9 cellular contexts compared by ENCODE assay signal in the genomic region with DNA sequence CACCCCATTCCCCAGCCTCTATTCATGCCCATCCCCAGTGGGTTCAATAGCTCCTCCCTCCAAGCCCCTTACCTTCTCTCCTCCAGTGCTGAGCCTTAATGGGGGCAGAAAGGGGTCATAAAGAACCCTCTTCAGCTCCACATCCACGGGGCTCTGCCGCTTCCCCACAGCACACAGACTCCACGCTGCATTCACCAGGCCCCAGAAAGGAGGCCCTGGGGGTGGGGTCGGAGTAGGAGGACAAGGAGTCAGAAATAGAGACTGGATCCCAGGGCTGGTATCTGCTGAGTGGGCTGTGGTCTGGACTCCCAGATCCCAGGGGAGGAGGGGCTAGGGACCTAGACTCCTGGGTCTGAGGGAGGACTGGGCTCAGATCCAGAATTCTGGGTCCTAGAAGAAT. TPM values are rescaled to one million over a fixed set of nuclear protein-coding genes. Genes with fewer than 3 reads are reported as not detected.
DNase-seq lines count a peak whose midpoint lies in the region; ATAC-seq, FAIRE-seq and TF ChIP-seq lines count a peak whose summit lies in the region.
"Had no signal": no experiment of that assay in that cellular context is flagged by ENCODE, and none has a peak within 500 bp of the region (broad histone marks: within the 10 kb centered on the region; RNA-seq: fewer than 3 reads in every experiment).

No MANE protein-coding gene starts in this region.

- peaks cover 19% of the 10 kb centered on the region for H3K4me1 Mint-ChIP-seq in type B pancreatic cell (ENCODE audit: unreplicated experiment)

- H3K27me3 Mint-ChIP-seq in type B pancreatic cell = no peaks in the 10 kb centered on the region

- no peak for TF ChIP-seq RAD21 in HepG2 (CRISPR knock-in tag; IDR thresholded peaks at IDR 0.05)

- H3K4me1 ChIP-seq in HepG2 (ENCODE audit: insufficient read depth, low read length) (peaks cover 22% of the 10 kb centered on the region), right lobe of liver (peaks cover 0 to 7% (median 3%) of the 10 kb centered on the region in 4 donors), iPS-18a (ENCODE audit: control insufficient read depth, low read depth, low read length) (peaks cover 9% of the 10 kb centered on the region)

- CTCF ChIA-PET in HepG2 (lab: Yijun Ruan, JAX; ENCODE audit: low intra/inter-chr PET ratio, low total read pairs) = no interaction called here

- TF ChIP-seq POLR2A in HepG2 (IDR thresholded peaks at IDR 0.05; ENCODE audit: insufficient read depth in 1 of 2, low read depth in 2 of 2, low read length in 2 of 2) = no peak
- no peak for TF ChIP-seq POLR2A in right lobe of liver (IDR thresholded peaks at IDR 0.05)
- TF ChIP-seq POLR2A in lower leg skin (IDR thresholded peaks at IDR 0.05) = no peak

- DNase-seq in HepG2 (ENCODE audit: low spot score) = no peak
- no peak for DNase-seq in right lobe of liver
- DNase-seq in type B pancreatic cell (ENCODE audit: extremely low spot score, unreplicated experiment) = no peak
- DNase-seq in lower leg skin (ENCODE audit: low spot score in 2 of 2) = no peak
- DNase-seq: islet precursor cell had no signal

- no peak overlapping the region for H3K9ac ChIP-seq in HepG2 (ENCODE audit: insufficient read depth, low read depth, low read length)
- peak overlapping the region; percentile 65 for H3K9ac ChIP-seq in iPS-18a (ENCODE audit: low read length)

- 71% methylated on average over 4 of the region's 4 CpGs for WGBS in HepG2 (ENCODE audit: low lambda C conversion rate)
- WGBS in right lobe of liver (ENCODE audit: insufficient coverage, low coverage, low lambda C conversion rate, missing lambda C conversion rate) = 76% methylated on average over 3 of the region's 4 CpGs
- 60 to 78% methylated on average over 4 of the region's 4 CpGs for WGBS in lower leg skin, 2 donors

- H3K9me3 Mint-ChIP-seq in type B pancreatic cell = no peaks in the 10 kb centered on the region
- H3K9me3 Mint-ChIP-seq: activated T-cell treated with anti-CD3 and anti-CD28 coated beads, Interleukin-2, amount 50 U/mL, for 4 hours had no signal

- intact Hi-C loops in HepG2 (cut with micrococcal nuclease; ENCODE audit: unreplicated experiment) (no loop called here), right lobe of liver (cut with DNase I) (no loop called here), lower leg skin (cut with DNase I; ENCODE audit: low total_unique reads) (loop anchor here (10.0 kb wide), 2 partner anchors 140 to 190 kb away; a partner anchor contains a TSS)

- no peaks in the 10 kb centered on the region for H3K79me2 ChIP-seq in HepG2 (ENCODE audit: insufficient read depth, low read length)

- H3K27me3 ChIP-seq in HepG2 (ENCODE audit: control insufficient read depth in 1 of 2, insufficient read depth in 2 of 2, low read length in 2 of 2) (peaks cover 1 to 4% of the 10 kb centered on the region in 2 experiments; a peak in 4 of 5 replicates), right lobe of liver (no peaks in the 10 kb centered on the region), iPS-18a (ENCODE audit: control insufficient read depth, insufficient read depth, low read length) (no peaks in the 10 kb centered on the region)

- POLR2A ChIA-PET in HepG2 (lab: Yijun Ruan, JAX) = interaction anchor here (1.5 to 3.4 kb wide), 3 partner anchors 10 to 125 kb away, joined by 4 to 16 read pairs (median 5); no protein-coding TSS in a partner anchor

- peak overlapping the region; percentile 50 for H3K27ac Mint-ChIP-seq in type B pancreatic cell

- no peak for TF ChIP-seq CTCF in HepG2 (CRISPR knock-in tag; IDR thresholded peaks at IDR 0.05)
- no peak for TF ChIP-seq CTCF in right lobe of liver (IDR thresholded peaks at IDR 0.05)
- TF ChIP-seq CTCF in type B pancreatic cell (conservative IDR thresholded peaks at IDR 0.05) = no peak
- TF ChIP-seq CTCF in lower leg skin (IDR thresholded peaks at IDR 0.05) = no peak

- no peak overlapping the region for H3K4me3 ChIP-seq in HepG2 (replicated peaks in 1 of 3; ENCODE audit: insufficient read depth in 1 of 3, low read depth in 2 of 3, low read length in 3 of 3)
- no peak overlapping the region for H3K4me3 ChIP-seq in right lobe of liver
- peak overlapping the region; percentile 76 for H3K4me3 ChIP-seq in iPS-18a (ENCODE audit: low read length)
- H3K4me3 ChIP-seq in lower leg skin (ENCODE audit: low read depth, poor library complexity, severe bottlenecking) = no peak overlapping the region

- H3K27ac ChIP-seq in HepG2 (ENCODE audit: extremely low read length, insufficient read depth, low read length) (no peak overlapping the region), right lobe of liver (no peak overlapping the region), iPS-18a (ENCODE audit: low read length) (peak overlapping the region; percentile 67)

- no peaks in the 10 kb centered on the region for H3K36me3 Mint-ChIP-seq in type B pancreatic cell

- no peak for ATAC-seq in HepG2
- no peak for ATAC-seq in right lobe of liver
- no peak for ATAC-seq in HG03095 (IDR thresholded peaks at IDR 0.05; ENCODE audit: unreplicated experiment)

- no peak for TF ChIP-seq EP300 in HepG2 (IDR thresholded peaks at IDR 0.05; ENCODE audit: low read depth in 2 of 2, low read length in 2 of 2)
- TF ChIP-seq EP300 in HepG2 (CRISPR knock-in tag; IDR thresholded peaks at IDR 0.05; ENCODE audit: borderline replicate concordance) = no peak

- no peak overlapping the region for H2AFZ ChIP-seq in HepG2 (ENCODE audit: low read length)

- H3K36me3 ChIP-seq in HepG2 (replicated peaks in 1 of 2; ENCODE audit: control insufficient read depth in 1 of 2, insufficient read depth in 2 of 2, low read length in 2 of 2) (no peaks in the 10 kb centered on the region), right lobe of liver (no peaks in the 10 kb centered on the region), iPS-18a (ENCODE audit: control insufficient read depth, low read depth, low read length) (peaks cover 3% of the 10 kb centered on the region)

- H4K20me1 ChIP-seq in HepG2 (ENCODE audit: insufficient read depth, low read length) = no peaks in the 10 kb centered on the region

- no peaks in the 10 kb centered on the region for H3K9me3 ChIP-seq in HepG2 (ENCODE audit: low read length)
- H3K9me3 ChIP-seq in right lobe of liver = no peaks in the 10 kb centered on the region
- H3K9me3 ChIP-seq in iPS-18a (ENCODE audit: control insufficient read depth, low read depth, low read length) = no peaks in the 10 kb centered on the region

- no TSS peak for BruUV-seq in HepG2 (replicated peaks; lab: Mats Ljungman, UMichigan)

- peak overlapping the region; percentile 97 for H3K4me3 Mint-ChIP-seq in type B pancreatic cell

- in situ Hi-C loops in HepG2 (cut with HindIII; ENCODE audit: extremely low pct_ligation_motif_present, low pct_unique_long_range_greater_than_20kb) = no loop called here

- no peak for FAIRE-seq in HepG2 (lab: Jason Lieb, UNC)
- FAIRE-seq: small intestine had no signal

- H3K4me2 ChIP-seq in HepG2 (ENCODE audit: low read depth, low read length) = no peak overlapping the region

RNA-seq across cellular contexts. Expression of a gene that starts 1.6 kb away (rescaled TPM):
- total RNA-seq in HepG2 (2016; rRNA removed; fragmentation: Illumina TruSeq; extraction: Trizol) (0.24 and 0.58 TPM in 2 replicates), right lobe of liver (1 to 10 TPM in 2 of 6 experiments, under 1 TPM in 4; 0.25 to 2.0 (median 0.54) TPM), type B pancreatic cell (ENCODE audit: low replicate concordance) (13.8 and 43.3 TPM in 2 replicates), lower leg skin (10 to 100 TPM in 3 of 4 donors, 1 to 10 TPM in 1; 7.3 to 37.5 (median 10.3) TPM)
- 0.79 and 0.91 TPM in 2 replicates for total RNA-seq in HepG2 (2016; cell fraction: cytosol; rRNA removed; fragmentation: Illumina TruSeq; extraction: Trizol; ENCODE audit: low read depth)
- 0.48 TPM in 1 of 2 replicates, not detected in the other for total RNA-seq in HepG2 (2016; cell fraction: insoluble cytoplasmic fraction; rRNA removed; fragmentation: Illumina TruSeq; extraction: Trizol)
- 0.38 and 0.62 TPM in 2 replicates for total RNA-seq in HepG2 (2016; cell fraction: membrane; rRNA removed; fragmentation: Illumina TruSeq; extraction: Trizol)
- total RNA-seq in HepG2 (2016; cell fraction: nucleus; rRNA removed; fragmentation: Illumina TruSeq; extraction: Trizol) = not detected in 2 replicates
- polyA plus RNA-seq in HepG2 (2011; rRNA removed) = 0.41 and 1.4 TPM in 2 replicates
- polyA plus RNA-seq in HepG2 (2011; cell fraction: cytosol; rRNA removed) = 0.36 and 0.54 TPM in 2 replicates
- polyA plus RNA-seq in HepG2 (2011; cell fraction: nucleus; rRNA removed) = 0.45 and 0.48 TPM in 2 replicates
- polyA plus RNA-seq in HepG2 (2012) = 1.5 and 2.9 TPM in 2 replicates
- polyA plus RNA-seq in HepG2 (2016; cell fraction: cytosol; fragmentation: Illumina TruSeq; extraction: Trizol; ENCODE audit: low read depth) = 0.82 and 1.7 TPM in 2 replicates
- 0.37 and 0.38 TPM in 2 replicates for polyA plus RNA-seq in HepG2 (2016; cell fraction: insoluble cytoplasmic fraction; fragmentation: Illumina TruSeq; extraction: Trizol; ENCODE audit: low read depth)
- 0.62 and 2.1 TPM in 2 replicates for polyA plus RNA-seq in HepG2 (2016; cell fraction: membrane; fragmentation: Illumina TruSeq; extraction: Trizol; ENCODE audit: low read depth)
- polyA plus RNA-seq in HepG2 (2016; cell fraction: nucleus; fragmentation: Illumina TruSeq; extraction: Trizol; ENCODE audit: insufficient read depth, low read depth) = 0.72 and 1.3 TPM in 2 replicates
- polyA minus RNA-seq in HepG2 (2011; rRNA and poly(A)+ RNA removed; ENCODE audit: low replicate concordance) = 0.08 and 3.7 TPM in 2 replicates
- polyA minus RNA-seq in HepG2 (2011; cell fraction: cytosol; rRNA and poly(A)+ RNA removed) = not detected in 2 replicates
- polyA minus RNA-seq in HepG2 (2011; cell fraction: nucleus; rRNA and poly(A)+ RNA removed) = not detected in 2 replicates

RNA-seq across cellular contexts. Expression of a gene that starts 7.2 kb away (rescaled TPM):
- total RNA-seq in HepG2 (2016; rRNA removed; fragmentation: Illumina TruSeq; extraction: Trizol) (5.5 and 5.8 TPM in 2 replicates), right lobe of liver (10 to 100 TPM in 2 of 6 experiments, 1 to 10 TPM in 4; 1.8 to 11.6 (median 3.3) TPM), type B pancreatic cell (ENCODE audit: low replicate concordance) (24.5 and 31.5 TPM in 2 replicates), lower leg skin (10 to 100 TPM; 21.1 to 41.6 (median 24.8) TPM)
- 2.6 and 4.6 TPM in 2 replicates for total RNA-seq in HepG2 (2016; cell fraction: cytosol; rRNA removed; fragmentation: Illumina TruSeq; extraction: Trizol; ENCODE audit: low read depth)
- 2.5 and 6.3 TPM in 2 replicates for total RNA-seq in HepG2 (2016; cell fraction: insoluble cytoplasmic fraction; rRNA removed; fragmentation: Illumina TruSeq; extraction: Trizol)
- total RNA-seq in HepG2 (2016; cell fraction: membrane; rRNA removed; fragmentation: Illumina TruSeq; extraction: Trizol) = 6.0 TPM in 2 replicates
- 2.5 and 2.9 TPM in 2 replicates for total RNA-seq in HepG2 (2016; cell fraction: nucleus; rRNA removed; fragmentation: Illumina TruSeq; extraction: Trizol)
- 1.7 and 2.1 TPM in 2 replicates for polyA plus RNA-seq in HepG2 (2011; rRNA removed)
- polyA plus RNA-seq in HepG2 (2011; cell fraction: cytosol; rRNA removed) = 2.1 and 2.5 TPM in 2 replicates
- polyA plus RNA-seq in HepG2 (2011; cell fraction: nucleus; rRNA removed) = 2.7 and 3.2 TPM in 2 replicates
- polyA plus RNA-seq in HepG2 (2012) = 3.6 and 3.7 TPM in 2 replicates
- 2.3 and 2.6 TPM in 2 replicates for polyA plus RNA-seq in HepG2 (2016; cell fraction: cytosol; fragmentation: Illumina TruSeq; extraction: Trizol; ENCODE audit: low read depth)
- 5.2 and 5.4 TPM in 2 replicates for polyA plus RNA-seq in HepG2 (2016; cell fraction: insoluble cytoplasmic fraction; fragmentation: Illumina TruSeq; extraction: Trizol; ENCODE audit: low read depth)
- 2.9 and 5.4 TPM in 2 replicates for polyA plus RNA-seq in HepG2 (2016; cell fraction: membrane; fragmentation: Illumina TruSeq; extraction: Trizol; ENCODE audit: low read depth)
- polyA plus RNA-seq in HepG2 (2016; cell fraction: nucleus; fragmentation: Illumina TruSeq; extraction: Trizol; ENCODE audit: insufficient read depth, low read depth) = 5.1 and 6.2 TPM in 2 replicates
- polyA minus RNA-seq in HepG2 (2011; rRNA and poly(A)+ RNA removed; ENCODE audit: low replicate concordance) = 2.0 and 5.8 TPM in 2 replicates
- polyA minus RNA-seq in HepG2 (2011; cell fraction: cytosol; rRNA and poly(A)+ RNA removed) = 2.3 and 2.7 TPM in 2 replicates
- 1.5 and 3.0 TPM in 2 replicates for polyA minus RNA-seq in HepG2 (2011; cell fraction: nucleus; rRNA and poly(A)+ RNA removed)

RNA-seq across cellular contexts. Expression of a gene that starts 25.0 kb away (rescaled TPM):
- total RNA-seq in HepG2 (2016; rRNA removed; fragmentation: Illumina TruSeq; extraction: Trizol) (11.1 and 14.4 TPM in 2 replicates), right lobe of liver (10 to 100 TPM; 11.4 to 30.1 (median 17.2) TPM), type B pancreatic cell (ENCODE audit: low replicate concordance) (44.0 and 47.1 TPM in 2 replicates), lower leg skin (1 to 10 TPM; 2.2 to 8.8 (median 6.1) TPM)
- 5.0 and 6.0 TPM in 2 replicates for total RNA-seq in HepG2 (2016; cell fraction: cytosol; rRNA removed; fragmentation: Illumina TruSeq; extraction: Trizol; ENCODE audit: low read depth)
- total RNA-seq in HepG2 (2016; cell fraction: insoluble cytoplasmic fraction; rRNA removed; fragmentation: Illumina TruSeq; extraction: Trizol) = 8.9 and 15.9 TPM in 2 replicates
- total RNA-seq in HepG2 (2016; cell fraction: membrane; rRNA removed; fragmentation: Illumina TruSeq; extraction: Trizol) = 10.7 and 12.1 TPM in 2 replicates
- 10.2 and 11.3 TPM in 2 replicates for total RNA-seq in HepG2 (2016; cell fraction: nucleus; rRNA removed; fragmentation: Illumina TruSeq; extraction: Trizol)
- polyA plus RNA-seq in HepG2 (2011; rRNA removed) = 2.9 and 4.5 TPM in 2 replicates
- polyA plus RNA-seq in HepG2 (2011; cell fraction: cytosol; rRNA removed) = 2.2 and 3.8 TPM in 2 replicates
- polyA plus RNA-seq in HepG2 (2011; cell fraction: nucleus; rRNA removed) = 17.1 and 20.8 TPM in 2 replicates
- polyA plus RNA-seq in HepG2 (2012) = 2.8 and 3.1 TPM in 2 replicates
- 3.0 and 3.7 TPM in 2 replicates for polyA plus RNA-seq in HepG2 (2016; cell fraction: cytosol; fragmentation: Illumina TruSeq; extraction: Trizol; ENCODE audit: low read depth)
- polyA plus RNA-seq in HepG2 (2016; cell fraction: insoluble cytoplasmic fraction; fragmentation: Illumina TruSeq; extraction: Trizol; ENCODE audit: low read depth) = 10.5 and 14.1 TPM in 2 replicates
- polyA plus RNA-seq in HepG2 (2016; cell fraction: membrane; fragmentation: Illumina TruSeq; extraction: Trizol; ENCODE audit: low read depth) = 7.7 and 9.4 TPM in 2 replicates
- polyA plus RNA-seq in HepG2 (2016; cell fraction: nucleus; fragmentation: Illumina TruSeq; extraction: Trizol; ENCODE audit: insufficient read depth, low read depth) = 24.3 and 24.6 TPM in 2 replicates
- polyA minus RNA-seq in HepG2 (2011; rRNA and poly(A)+ RNA removed; ENCODE audit: low replicate concordance) = 11.6 and 13.3 TPM in 2 replicates
- 3.5 and 3.8 TPM in 2 replicates for polyA minus RNA-seq in HepG2 (2011; cell fraction: cytosol; rRNA and poly(A)+ RNA removed)
- polyA minus RNA-seq in HepG2 (2011; cell fraction: nucleus; rRNA and poly(A)+ RNA removed) = 9.0 and 10.2 TPM in 2 replicates

RNA-seq across cellular contexts. Expression of a gene that starts 25.4 kb away (rescaled TPM):
- total RNA-seq in HepG2 (2016; rRNA removed; fragmentation: Illumina TruSeq; extraction: Trizol) = 1,485 and 1,498 TPM in 2 replicates
- 2,025 and 2,222 TPM in 2 replicates for total RNA-seq in HepG2 (2016; cell fraction: cytosol; rRNA removed; fragmentation: Illumina TruSeq; extraction: Trizol; ENCODE audit: low read depth)
- total RNA-seq in HepG2 (2016; cell fraction: insoluble cytoplasmic fraction; rRNA removed; fragmentation: Illumina TruSeq; extraction: Trizol) = 1,518 and 1,544 TPM in 2 replicates
- 3,207 and 3,209 TPM in 2 replicates for total RNA-seq in HepG2 (2016; cell fraction: membrane; rRNA removed; fragmentation: Illumina TruSeq; extraction: Trizol)
- 626 and 716 TPM in 2 replicates for total RNA-seq in HepG2 (2016; cell fraction: nucleus; rRNA removed; fragmentation: Illumina TruSeq; extraction: Trizol)
- polyA plus RNA-seq in HepG2 (2011; rRNA removed) = 1,639 and 1,894 TPM in 2 replicates
- polyA plus RNA-seq in HepG2 (2011; cell fraction: cytosol; rRNA removed) = 2,410 and 2,836 TPM in 2 replicates
- polyA plus RNA-seq in HepG2 (2011; cell fraction: nucleus; rRNA removed) = 774 and 847 TPM in 2 replicates
- polyA plus RNA-seq in HepG2 (2012) = 1,965 and 2,530 TPM in 2 replicates
- 2,734 and 3,086 TPM in 2 replicates for polyA plus RNA-seq in HepG2 (2016; cell fraction: cytosol; fragmentation: Illumina TruSeq; extraction: Trizol; ENCODE audit: low read depth)
- 1,714 and 1,747 TPM in 2 replicates for polyA plus RNA-seq in HepG2 (2016; cell fraction: insoluble cytoplasmic fraction; fragmentation: Illumina TruSeq; extraction: Trizol; ENCODE audit: low read depth)
- 3,734 and 3,811 TPM in 2 replicates for polyA plus RNA-seq in HepG2 (2016; cell fraction: membrane; fragmentation: Illumina TruSeq; extraction: Trizol; ENCODE audit: low read depth)
- polyA plus RNA-seq in HepG2 (2016; cell fraction: nucleus; fragmentation: Illumina TruSeq; extraction: Trizol; ENCODE audit: insufficient read depth, low read depth) = 1,314 and 1,387 TPM in 2 replicates
- polyA minus RNA-seq in HepG2 (2011; rRNA and poly(A)+ RNA removed; ENCODE audit: low replicate concordance) = 713 and 1,028 TPM in 2 replicates
- 556 and 566 TPM in 2 replicates for polyA minus RNA-seq in HepG2 (2011; cell fraction: cytosol; rRNA and poly(A)+ RNA removed)
- polyA minus RNA-seq in HepG2 (2011; cell fraction: nucleus; rRNA and poly(A)+ RNA removed) = 180 and 193 TPM in 2 replicates
- total RNA-seq in right lobe of liver = 100 to 1,000 TPM; 355 to 867 (median 385) TPM
- total RNA-seq in type B pancreatic cell (ENCODE audit: low replicate concordance) = 1,623 and 1,815 TPM in 2 replicates
- total RNA-seq in lower leg skin = 1,000 to 10,000 TPM; 3,252 to 5,828 (median 3,870) TPM

RNA-seq across cellular contexts. Expression of a gene that starts 28.5 kb away (rescaled TPM):
- total RNA-seq in HepG2 (2016; rRNA removed; fragmentation: Illumina TruSeq; extraction: Trizol) (not detected in 2 replicates), right lobe of liver (under 1 TPM in 2 of 6 experiments, not detected in 4; 0.11 to 0.32 TPM), type B pancreatic cell (ENCODE audit: low replicate concordance) (0.86 and 1.2 TPM in 2 replicates), lower leg skin (1 to 10 TPM in 1 of 4 donors, under 1 TPM in 2, not detected in 1; 0.47 to 1.9 (median 0.58) TPM)
- total RNA-seq in HepG2 (2016; cell fraction: cytosol; rRNA removed; fragmentation: Illumina TruSeq; extraction: Trizol; ENCODE audit: low read depth) = not detected in 2 replicates
- not detected in 2 replicates for total RNA-seq in HepG2 (2016; cell fraction: insoluble cytoplasmic fraction; rRNA removed; fragmentation: Illumina TruSeq; extraction: Trizol)
- total RNA-seq in HepG2 (2016; cell fraction: membrane; rRNA removed; fragmentation: Illumina TruSeq; extraction: Trizol) = not detected in 2 replicates
- total RNA-seq in HepG2 (2016; cell fraction: nucleus; rRNA removed; fragmentation: Illumina TruSeq; extraction: Trizol) = not detected in 2 replicates
- 0.03 and 0.05 TPM in 2 replicates for polyA plus RNA-seq in HepG2 (2011; rRNA removed)
- not detected in 2 replicates for polyA plus RNA-seq in HepG2 (2011; cell fraction: cytosol; rRNA removed)
- 0.27 and 0.42 TPM in 2 replicates for polyA plus RNA-seq in HepG2 (2011; cell fraction: nucleus; rRNA removed)
- polyA plus RNA-seq in HepG2 (2012) = 0.12 TPM in 1 of 2 replicates, not detected in the other
- not detected in 2 replicates for polyA plus RNA-seq in HepG2 (2016; cell fraction: cytosol; fragmentation: Illumina TruSeq; extraction: Trizol; ENCODE audit: low read depth)
- polyA plus RNA-seq in HepG2 (2016; cell fraction: insoluble cytoplasmic fraction; fragmentation: Illumina TruSeq; extraction: Trizol; ENCODE audit: low read depth) = not detected in 2 replicates
- polyA plus RNA-seq in HepG2 (2016; cell fraction: membrane; fragmentation: Illumina TruSeq; extraction: Trizol; ENCODE audit: low read depth) = not detected in 2 replicates
- not detected in 2 replicates for polyA plus RNA-seq in HepG2 (2016; cell fraction: nucleus; fragmentation: Illumina TruSeq; extraction: Trizol; ENCODE audit: insufficient read depth, low read depth)
- polyA minus RNA-seq in HepG2 (2011; rRNA and poly(A)+ RNA removed; ENCODE audit: low replicate concordance) = not detected in 2 replicates
- polyA minus RNA-seq in HepG2 (2011; cell fraction: cytosol; rRNA and poly(A)+ RNA removed) = not detected in 2 replicates
- polyA minus RNA-seq in HepG2 (2011; cell fraction: nucleus; rRNA and poly(A)+ RNA removed) = not detected in 2 replicates
